10 cellular contexts compared by ENCODE assay signal in the genomic region with DNA sequence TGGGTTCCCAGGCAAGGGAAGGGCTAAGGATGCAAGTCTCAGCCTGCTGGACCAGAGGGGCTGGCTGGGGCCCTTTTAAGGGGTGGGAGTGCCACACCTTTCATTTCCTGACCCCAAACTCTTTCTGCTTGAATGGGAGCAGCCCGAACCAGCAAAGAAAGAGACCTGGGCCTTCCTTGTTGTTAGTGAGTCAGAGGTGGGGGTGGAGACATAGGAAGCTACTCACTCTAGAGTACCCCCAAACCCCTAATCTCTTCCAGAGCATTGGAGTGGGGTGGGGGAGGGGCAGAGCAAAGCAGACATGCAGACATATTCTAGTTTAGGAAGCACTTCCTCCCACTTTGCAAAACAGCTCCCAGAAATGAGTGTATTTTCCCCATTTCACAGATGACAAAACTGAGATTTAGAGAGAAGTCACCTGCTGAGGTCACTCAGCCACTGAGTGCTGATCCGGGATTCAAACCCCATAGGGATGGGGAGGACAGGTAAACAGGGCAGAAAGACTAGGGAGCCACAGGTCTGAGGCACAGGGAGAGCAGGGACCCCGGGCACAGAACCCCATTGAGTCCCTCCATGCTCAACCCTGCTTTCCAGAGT. TPM values are rescaled to one million over a fixed set of nuclear protein-coding genes. Genes with fewer than 3 reads are reported as not detected.
DNase-seq lines count a peak whose midpoint lies in the region; ATAC-seq and TF ChIP-seq lines count a peak whose summit lies in the region.
"Had no signal": no experiment of that assay in that cellular context is flagged by ENCODE, and none has a peak within 500 bp of the region (broad histone marks: within the 10 kb centered on the region; RNA-seq: fewer than 3 reads in every experiment).

No MANE protein-coding gene starts in this region.

- TF ChIP-seq CTCF in endodermal cell (conservative IDR thresholded peaks at IDR 0.05): no peak

- H3K9me3 Mint-ChIP-seq in activated T-cell treated with anti-CD3 and anti-CD28 coated beads, Interleukin-2, amount 50 U/mL, for 24 hours: no peaks in the 10 kb centered on the region
- no peaks in the 10 kb centered on the region for H3K9me3 Mint-ChIP-seq in stimulated activated memory B cell treated with anti-CD40 and anti-IgM and Interleukin-4, amounts not matched to agents 10 μg/mL and 1 μg/mL and 100 μg/mL, for 72 hours
- no peaks in the 10 kb centered on the region for H3K9me3 Mint-ChIP-seq in endodermal cell

- H3K27me3 Mint-ChIP-seq in activated T-cell treated with anti-CD3 and anti-CD28 coated beads, Interleukin-2, amount 50 U/mL, for 24 hours: no peaks in the 10 kb centered on the region
- peaks cover 8% of the 10 kb centered on the region for H3K27me3 Mint-ChIP-seq in stimulated activated memory B cell treated with anti-CD40 and anti-IgM and Interleukin-4, amounts not matched to agents 10 μg/mL and 1 μg/mL and 100 μg/mL, for 72 hours
- H3K27me3 Mint-ChIP-seq in endodermal cell (ENCODE audit: insufficient read depth): peaks cover 7% of the 10 kb centered on the region

- DNase-seq in activated T-cell treated with anti-CD3 and anti-CD28 coated beads, Interleukin-2, amount 50 U/mL, for 24 hours: no peak
- DNase-seq in activated T-cell treated with anti-CD3 and anti-CD28 coated beads, Interleukin-2, amount 50 U/mL, for 1 hour: no peak
- DNase-seq in NT2/D1 (ENCODE audit: low read depth, low spot score): no peak
- DNase-seq in effector memory CD4-positive, alpha-beta T cell: no peak
- no peak for DNase-seq in endodermal cell
- no peak for DNase-seq in DMS53 (lab: John Stamatoyannopoulos, UW)

- H3K4me1 Mint-ChIP-seq in activated T-cell treated with anti-CD3 and anti-CD28 coated beads, Interleukin-2, amount 50 U/mL, for 24 hours (ENCODE audit: low read depth): peaks cover 71% of the 10 kb centered on the region
- H3K4me1 Mint-ChIP-seq in stimulated activated memory B cell treated with anti-CD40 and anti-IgM and Interleukin-4, amounts not matched to agents 10 μg/mL and 1 μg/mL and 100 μg/mL, for 72 hours: peaks cover 28% of the 10 kb centered on the region
- peaks cover 4% of the 10 kb centered on the region for H3K4me1 Mint-ChIP-seq in endodermal cell

- H3K4me3 Mint-ChIP-seq in activated T-cell treated with anti-CD3 and anti-CD28 coated beads, Interleukin-2, amount 50 U/mL, for 24 hours: peak overlapping the region; percentile 4
- H3K4me3 Mint-ChIP-seq in stimulated activated memory B cell treated with anti-CD40 and anti-IgM and Interleukin-4, amounts not matched to agents 10 μg/mL and 1 μg/mL and 100 μg/mL, for 72 hours: no peak overlapping the region
- no peak overlapping the region for H3K4me3 Mint-ChIP-seq in endodermal cell

- H3K9ac ChIP-seq in NT2/D1 (ENCODE audit: insufficient read length, low read depth) (peak overlapping the region; percentile 17), endodermal cell (ENCODE audit: extremely low read depth, low read length, poor library complexity, severe bottlenecking) (no peak overlapping the region)

- peak overlapping the region; percentile 88 for H3K27ac Mint-ChIP-seq in activated T-cell treated with anti-CD3 and anti-CD28 coated beads, Interleukin-2, amount 50 U/mL, for 24 hours
- H3K27ac Mint-ChIP-seq in stimulated activated memory B cell treated with anti-CD40 and anti-IgM and Interleukin-4, amounts not matched to agents 10 μg/mL and 1 μg/mL and 100 μg/mL, for 72 hours: peak overlapping the region; percentile 31
- no peak overlapping the region for H3K27ac Mint-ChIP-seq in endodermal cell

- WGBS in endodermal cell (ENCODE audit: insufficient coverage in 1 of 2, insufficient read length in 1 of 2), 2 experiments: 88 to 95% methylated on average over 1 to 3 of the region's 3 CpGs

- peaks cover under 1% of the 10 kb centered on the region for H3K36me3 ChIP-seq in NT2/D1 (ENCODE audit: insufficient read depth, insufficient read length, low read length)
- no peaks in the 10 kb centered on the region for H3K36me3 ChIP-seq in effector memory CD4-positive, alpha-beta T cell (ENCODE audit: control insufficient read depth, insufficient read depth, low read length)
- H3K36me3 ChIP-seq in endodermal cell (ENCODE audit: control insufficient read depth, insufficient read depth, low read length): no peaks in the 10 kb centered on the region
- H3K36me3 ChIP-seq: pancreas had no signal

- peaks cover 2% of the 10 kb centered on the region for H3K36me3 Mint-ChIP-seq in activated T-cell treated with anti-CD3 and anti-CD28 coated beads, Interleukin-2, amount 50 U/mL, for 24 hours (ENCODE audit: low read depth)
- no peaks in the 10 kb centered on the region for H3K36me3 Mint-ChIP-seq in stimulated activated memory B cell treated with anti-CD40 and anti-IgM and Interleukin-4, amounts not matched to agents 10 μg/mL and 1 μg/mL and 100 μg/mL, for 72 hours
- no peaks in the 10 kb centered on the region for H3K36me3 Mint-ChIP-seq in endodermal cell (ENCODE audit: low read depth)

- peak overlapping the region; percentile 53 for H3K27ac ChIP-seq in effector memory CD4-positive, alpha-beta T cell (ENCODE audit: insufficient read depth, low read length, poor library complexity, severe bottlenecking)
- no peak overlapping the region for H3K27ac ChIP-seq in endodermal cell (ENCODE audit: low read depth, low read length)
- H3K27ac ChIP-seq: pancreas had no signal

- H3K4me1 ChIP-seq in NT2/D1 (ENCODE audit: insufficient read depth, insufficient read length) (peaks cover 6% of the 10 kb centered on the region), endodermal cell (ENCODE audit: control insufficient read depth, insufficient read depth, low read length) (no peaks in the 10 kb centered on the region)
- H3K4me1 ChIP-seq in effector memory CD4-positive, alpha-beta T cell (ENCODE audit: control insufficient read depth, insufficient read depth, low read length, poor library complexity, severe bottlenecking): peaks cover 55% of the 10 kb centered on the region

- no peak for ATAC-seq in stimulated activated memory B cell treated with anti-CD40 and anti-IgM and Interleukin-4, amounts not matched to agents 10 μg/mL and 1 μg/mL and 100 μg/mL, for 72 hours
- ATAC-seq in HG03521 (IDR thresholded peaks at IDR 0.05; ENCODE audit: unreplicated experiment): no peak

- H3K27me3 ChIP-seq in NT2/D1 (ENCODE audit: insufficient read depth, insufficient read length) (peaks cover 5% of the 10 kb centered on the region), endodermal cell (ENCODE audit: control insufficient read depth, insufficient read depth, low read length, poor library complexity, severe bottlenecking) (peaks cover 3% of the 10 kb centered on the region)
- no peaks in the 10 kb centered on the region for H3K27me3 ChIP-seq in effector memory CD4-positive, alpha-beta T cell (replicated peaks; ENCODE audit: control insufficient read depth, insufficient read depth, low read length, poor library complexity, severe bottlenecking)
- H3K27me3 ChIP-seq: pancreas had no signal

- no peak overlapping the region for H3K4me3 ChIP-seq in NT2/D1 (ENCODE audit: insufficient read length, low read depth)
- no peak overlapping the region for H3K4me3 ChIP-seq in effector memory CD4-positive, alpha-beta T cell (ENCODE audit: insufficient read depth, low read depth, low read length, poor library complexity, severe bottlenecking)
- no peak overlapping the region for H3K4me3 ChIP-seq in endodermal cell (ENCODE audit: low read length)
- H3K4me3 ChIP-seq: pancreas had no signal

- no peaks in the 10 kb centered on the region for H3K9me3 ChIP-seq in NT2/D1 (ENCODE audit: insufficient read depth, low read length)
- no peaks in the 10 kb centered on the region for H3K9me3 ChIP-seq in effector memory CD4-positive, alpha-beta T cell (ENCODE audit: control insufficient read depth, low read length)
- no peaks in the 10 kb centered on the region for H3K9me3 ChIP-seq in endodermal cell (ENCODE audit: control insufficient read depth, low read length)
- H3K9me3 ChIP-seq: pancreas had no signal

RNA-seq across cellular contexts. Expression of a gene that starts 6.0 kb away (rescaled TPM):
- 1 to 10 TPM; 2.2 to 2.7 TPM for total RNA-seq in endodermal cell
- polyA plus RNA-seq in endodermal cell (2013, experiment 1 of 2): 3.4 TPM
- 2.7 TPM for polyA plus RNA-seq in endodermal cell (2013, experiment 2 of 2)

RNA-seq across cellular contexts. Expression of a gene that starts 20.3 kb away (rescaled TPM):
- total RNA-seq in endodermal cell: 10 to 100 TPM; 34.2 to 34.6 TPM
- polyA plus RNA-seq in endodermal cell (2013, experiment 1 of 2): 19.9 TPM
- 18.1 TPM for polyA plus RNA-seq in endodermal cell (2013, experiment 2 of 2)

RNA-seq across cellular contexts. Expression of a gene that starts 51.0 kb away (rescaled TPM):
- under 1 TPM in 1 of 2 donors, not detected in 1; 0.38 TPM for total RNA-seq in endodermal cell
- polyA plus RNA-seq in endodermal cell (2013, experiment 1 of 2): not detected
- 0.37 TPM for polyA plus RNA-seq in endodermal cell (2013, experiment 2 of 2)
- total RNA-seq: RPMI7951 had no signal
